1 cellular context compared by ENCODE assay signal in the genomic region with DNA sequence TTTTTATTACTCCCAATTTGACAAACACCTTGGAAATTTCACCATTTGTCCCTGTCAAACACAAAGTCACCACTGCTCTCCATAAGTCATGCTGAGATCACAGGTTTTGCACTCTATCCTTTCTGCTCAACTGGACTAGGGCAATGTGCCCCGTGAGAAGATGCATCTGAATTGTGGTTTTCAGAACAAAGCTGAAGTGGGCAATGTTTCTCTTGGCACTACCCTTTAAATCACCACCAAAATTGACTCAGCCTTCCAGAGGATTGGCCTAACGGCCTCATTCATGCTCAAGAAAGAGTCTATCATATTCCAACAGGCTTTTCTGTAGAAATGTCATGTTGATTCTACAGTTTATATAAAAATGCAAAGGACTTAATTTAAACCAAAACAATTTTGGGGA.
TF ChIP-seq lines count a peak whose summit lies in the region.

No MANE protein-coding gene starts in this region.

TF ChIP-seq in IMR-90, 13 proteins besides CTCF, POLR2A, EP300 and RAD21:
- TF ChIP-seq MXI1 (IDR thresholded peaks at IDR 0.05; ENCODE audit: borderline replicate concordance, low read depth, low read length) (no peak), CHD1 (IDR thresholded peaks at IDR 0.05; ENCODE audit: low read depth, low read length) (no peak), RFX5 (IDR thresholded peaks at IDR 0.05; ENCODE audit: low read depth, low read length) (no peak), RCOR1 (IDR thresholded peaks at IDR 0.05; ENCODE audit: insufficient replicate concordance, low read length) (no peak), CEBPB (IDR thresholded peaks at IDR 0.05; ENCODE audit: low read depth, low read length) (no peak), SMC3 (IDR thresholded peaks at IDR 0.05; ENCODE audit: low read depth, low read length) (no peak), MAZ (IDR thresholded peaks at IDR 0.05; ENCODE audit: borderline replicate concordance, low read depth, low read length) (no peak), FOS (IDR thresholded peaks at IDR 0.05; ENCODE audit: low read depth, low read length) (no peak), MAFK (IDR thresholded peaks at IDR 0.05; ENCODE audit: low read depth, low read length) (no peak), ELK1 (IDR thresholded peaks at IDR 0.05; ENCODE audit: borderline replicate concordance, low read depth, low read length) (no peak), NFE2L2 (IDR thresholded peaks at IDR 0.05; ENCODE audit: low read depth, low read length) (no peak), BHLHE40 (IDR thresholded peaks at IDR 0.05; ENCODE audit: low read depth, low read length) (no peak)
- TF ChIP-seq, protein P1, sequence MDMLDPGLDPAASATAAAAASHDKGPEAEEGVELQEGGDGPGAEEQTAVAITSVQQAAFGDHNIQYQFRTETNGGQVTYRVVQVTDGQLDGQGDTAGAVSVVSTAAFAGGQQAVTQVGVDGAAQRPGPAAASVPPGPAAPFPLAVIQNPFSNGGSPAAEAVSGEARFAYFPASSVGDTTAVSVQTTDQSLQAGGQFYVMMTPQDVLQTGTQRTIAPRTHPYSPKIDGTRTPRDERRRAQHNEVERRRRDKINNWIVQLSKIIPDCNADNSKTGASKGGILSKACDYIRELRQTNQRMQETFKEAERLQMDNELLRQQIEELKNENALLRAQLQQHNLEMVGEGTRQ (IDR thresholded peaks at IDR 0.05; ENCODE audit: low read depth, low read length) = no peak
